Comparison of ENCODE assay signal across 8 cellular contexts in the genomic region with DNA sequence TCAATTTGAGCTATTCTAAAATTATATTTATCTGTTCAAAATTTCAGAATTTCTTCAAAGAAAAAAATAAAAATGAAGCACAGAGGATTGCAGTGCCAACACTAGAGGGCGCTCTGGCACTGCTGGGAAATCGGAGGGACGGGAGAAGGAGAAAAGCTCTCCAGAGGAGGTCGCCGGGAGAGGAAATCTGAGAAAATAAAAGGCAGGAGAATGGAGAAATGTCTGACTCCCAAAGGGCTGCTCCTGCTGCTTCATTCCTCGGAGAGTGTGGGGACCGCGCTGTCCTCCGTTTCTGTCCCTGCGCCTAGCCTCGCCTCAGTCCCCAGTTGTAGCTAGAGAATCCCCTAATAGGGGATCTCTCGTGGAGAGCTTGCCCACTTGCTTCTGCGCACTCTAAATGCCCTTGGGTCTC. TPM values are rescaled to one million over a fixed set of nuclear protein-coding genes. Genes with fewer than 3 reads are reported as not detected.
DNase-seq lines count a peak whose midpoint lies in the region; ATAC-seq, FAIRE-seq and TF ChIP-seq lines count a peak whose summit lies in the region.

No MANE protein-coding gene starts in this region.

- H3K27me3 ChIP-seq in H1 (replicated peaks in 1 of 4; ENCODE audit: control insufficient read depth in 3 of 4, extremely low read depth in 1 of 4, insufficient read depth in 3 of 4, low read length in 3 of 4) (no peaks in the 10 kb centered on the region), mesendoderm (ENCODE audit: insufficient read depth, low read length, poor library complexity) (no peaks in the 10 kb centered on the region)

- H3K36me3 ChIP-seq in H1 (ENCODE audit: control insufficient read depth in 2 of 4, insufficient read depth in 4 of 4, low read length in 3 of 4) (no peaks in the 10 kb centered on the region), mesendoderm (ENCODE audit: control insufficient read depth, insufficient read depth, low read length) (no peaks in the 10 kb centered on the region)

- no peak overlapping the region for H3K23ac ChIP-seq in H1 (ENCODE audit: insufficient read length)
- no peak overlapping the region for H3K23ac ChIP-seq in mesendoderm (ENCODE audit: low read length)

- peak overlapping the region; percentile 95 for H2AFZ ChIP-seq in H1 (ENCODE audit: low read length)

- no peak overlapping the region for H3K4ac ChIP-seq in H1 (replicated peaks; ENCODE audit: insufficient read length, low read depth, low read length)
- H3K4ac ChIP-seq in mesendoderm (ENCODE audit: low read depth, low read length) = no peak overlapping the region

- no peak for TF ChIP-seq EP300 in H1 (IDR thresholded peaks at IDR 0.05; ENCODE audit: borderline replicate concordance in 1 of 2, low read depth in 2 of 2, low read length in 2 of 2)

- TF ChIP-seq CTCF in GM13977 (IDR thresholded peaks at IDR 0.05; ENCODE audit: extremely low read depth, insufficient read depth, missing control alignments) (peak; percentile 84), H1 (IDR thresholded peaks at IDR 0.05; ENCODE audit: control extremely low read depth in 1 of 3, insufficient read depth in 1 of 3, low read depth in 1 of 3, low read length in 3 of 3) (peak; percentile 59 to 92 (median 68))

- H3K79me2 ChIP-seq in H1 (ENCODE audit: control insufficient read depth in 1 of 2, insufficient read depth in 2 of 2, low read length in 2 of 2) (no peaks in the 10 kb centered on the region), mesendoderm (ENCODE audit: control insufficient read depth, insufficient read depth, low read length) (no peaks in the 10 kb centered on the region)

- H3K4me3 ChIP-seq in H1 (ENCODE audit: extremely low read depth in 1 of 4, insufficient read depth in 2 of 4, low read depth in 3 of 4, low read length in 4 of 4) (peak overlapping the region in 1 of 4 experiments; percentile 45; a peak in 4 of 8 replicates), mesendoderm (ENCODE audit: low read length) (no peak overlapping the region)

- H4K8ac ChIP-seq in H1 (ENCODE audit: extremely low read depth, insufficient read depth, low read length) = peak overlapping the region; percentile 45; the same call in 1 of the 2 replicates
- no peak overlapping the region for H4K8ac ChIP-seq in mesendoderm (ENCODE audit: low read depth, low read length)

- H3K14ac ChIP-seq in H1 (ENCODE audit: insufficient read length) = no peak overlapping the region

- H3K23me2 ChIP-seq in H1 (ENCODE audit: low read depth, low read length) = no peaks in the 10 kb centered on the region

- no peak for ATAC-seq in HG03108 (IDR thresholded peaks at IDR 0.05; ENCODE audit: unreplicated experiment)

- no peak overlapping the region for H2BK12ac ChIP-seq in H1 (ENCODE audit: low read depth, low read length)

- no peaks in the 10 kb centered on the region for H3K79me1 ChIP-seq in H1 (ENCODE audit: low read depth, low read length)
- H3K79me1 ChIP-seq in mesendoderm (ENCODE audit: low read length) = no peaks in the 10 kb centered on the region

- WGBS in H1 (ENCODE audit: extremely low coverage in 1 of 2, insufficient coverage in 1 of 2, insufficient read length in 1 of 2, insufficient replicate concordance in 2 of 2, low coverage in 1 of 2, low lambda C conversion rate in 2 of 2, missing lambda C conversion rate in 1 of 2), 2 experiments = 9% methylated on average over 13 of the region's 13 CpGs; no CpG with 5 or more reads in 1 of the 2 experiments
- WGBS in mesendoderm (ENCODE audit: extremely low coverage, insufficient coverage, low lambda C conversion rate) = no CpG with 5 or more reads among the region's 13 CpGs

- POLR2A ChIA-PET in H1 (lab: Charles Lee; ENCODE audit: partially characterized antibody) = interaction anchor here (1.1 kb wide), 1 partner anchor 108 kb away, joined by 3 read pairs; no protein-coding TSS in a partner anchor

- no peak overlapping the region for H2BK15ac ChIP-seq in H1 (ENCODE audit: low read length)
- no peak overlapping the region for H2BK15ac ChIP-seq in mesendoderm (replicated peaks; ENCODE audit: low read depth)

- H2BK20ac ChIP-seq in H1 (ENCODE audit: low read length) = no peak overlapping the region

- peak; percentile 93 to 96 for TF ChIP-seq RAD21 in H1 (IDR thresholded peaks at IDR 0.05 in 1 of 2, conservative IDR thresholded peaks at IDR 0.05 in 1 of 2; ENCODE audit: low read depth in 2 of 2, low read length in 2 of 2)

- peak overlapping the region; percentile 4 to 62; a peak in 3 of 4 replicates for H3K4me2 ChIP-seq in H1 (ENCODE audit: insufficient read depth in 1 of 2, low read depth in 2 of 2, low read length in 2 of 2)
- peak overlapping the region; percentile 84 for H3K4me2 ChIP-seq in mesendoderm (ENCODE audit: low read length)

- H3K9ac ChIP-seq in H1 (replicated peaks in 1 of 4; ENCODE audit: extremely low read depth in 1 of 4, low read depth in 3 of 4, low read length in 3 of 4) = no peak overlapping the region
- H3K9ac ChIP-seq in mesendoderm (ENCODE audit: low read length) = peak overlapping the region; percentile 69

- H2AK5ac ChIP-seq in H1 (ENCODE audit: low read depth, low read length) (no peak overlapping the region), mesendoderm (ENCODE audit: low read length) (no peak overlapping the region)

- no peak overlapping the region; the same call in 1 of the 2 replicates for H3K18ac ChIP-seq in H1 (ENCODE audit: extremely low read depth, low read length)
- no peak overlapping the region for H3K18ac ChIP-seq in mesendoderm (ENCODE audit: low read length)

- H3K4me1 ChIP-seq in H1 (replicated peaks in 1 of 4; ENCODE audit: control insufficient read depth in 3 of 4, insufficient read depth in 4 of 4, low read length in 3 of 4) (peaks cover 3 to 14% (median 6%) of the 10 kb centered on the region in 4 experiments; a peak in 5 of 7 replicates), mesendoderm (ENCODE audit: control insufficient read depth, low read depth, low read length) (no peaks in the 10 kb centered on the region)

- CTCF ChIA-PET in H1 (lab: Charles Lee; ENCODE audit: partially characterized antibody) = interaction anchor here (0.6 to 13.1 kb wide), 65 partner anchors 9 to 854 kb away, joined by 3 to 243 read pairs (median 4); no protein-coding TSS in a partner anchor

- in situ Hi-C loops in ACHN (cut with HindIII; ENCODE audit: low pct_ligation_motif_present, low pct_unique_long_range_greater_than_20kb, low sequenced_read_pairs) (no loop called here), GM13977 (cut with MboI; ENCODE audit: low pct_unique_long_range_greater_than_20kb, low sequenced_read_pairs, unreplicated experiment) (no loop called here)

- H2BK5ac ChIP-seq in H1 (ENCODE audit: low read depth, low read length) (no peak overlapping the region), mesendoderm (ENCODE audit: low read length) (no peak overlapping the region)

- H3K56ac ChIP-seq in H1 (replicated peaks; ENCODE audit: insufficient read length, low read depth, low read length) (no peak overlapping the region), mesendoderm (ENCODE audit: low read length) (peak overlapping the region; percentile 91)

- H4K5ac ChIP-seq in H1 (ENCODE audit: insufficient read length, low read depth, low read length) (no peak overlapping the region), mesendoderm (ENCODE audit: low read length) (no peak overlapping the region)

- TF ChIP-seq POLR2A in H1 (IDR thresholded peaks at IDR 0.05; ENCODE audit: control extremely low read depth in 1 of 2, low read depth in 2 of 2, low read length in 2 of 2) = no peak

- FAIRE-seq in H1 (lab: Jason Lieb, UNC) = peak; percentile 78

- H3K27ac ChIP-seq in H1 (ENCODE audit: low read depth, low read length) = no peak overlapping the region
- H3K27ac ChIP-seq in mesendoderm (ENCODE audit: low read depth, low read length) = no peak overlapping the region

- peak overlapping the region; percentile 79 for H4K91ac ChIP-seq in H1 (replicated peaks; ENCODE audit: insufficient read length, low read length)

- H2BK120ac ChIP-seq in H1 (replicated peaks; ENCODE audit: low read depth, low read length) (peak overlapping the region; percentile 70), mesendoderm (ENCODE audit: low read depth, low read length) (no peak overlapping the region)

- DNase-seq in ACHN (peak; percentile 62), GM13977 (ENCODE audit: low spot score) (peak; percentile 26), NCI-H345 (lab: John Stamatoyannopoulos, UW) (peak; percentile 50), H1 (ENCODE audit: low read depth in 1 of 2, low spot score in 2 of 2) (peak; percentile 31 to 78), mesendoderm (peak; percentile 71)
- peak; percentile 15 to 38 for DNase-seq in activated CD4-positive, alpha-beta T cell treated with anti-CD3 and anti-CD28 coated beads, Interleukin-2, amount 50 U/mL, for 4 hours
- peak; percentile 4 to 6 for DNase-seq in stimulated activated CD8-positive, alpha-beta memory T cell treated with anti-CD3 and anti-CD28 coated beads, Interleukin-15, amount 100 ng/mL, for 48 hours (ENCODE audit: low read depth in 2 of 2)

- H4K20me1 ChIP-seq in H1 (replicated peaks in 1 of 2; ENCODE audit: control insufficient read depth in 1 of 2, insufficient read depth in 2 of 2, low read length in 2 of 2) = no peaks in the 10 kb centered on the region

- H3K9me3 ChIP-seq in H1 (ENCODE audit: insufficient read depth in 2 of 2, low read depth in 1 of 2, low read length in 1 of 2) = no peaks in the 10 kb centered on the region

RNA-seq across cellular contexts. Expression of a gene that starts 40.0 kb away (rescaled TPM):
- total RNA-seq in H1 (2021; fragmentation: NEBNext Ultra II Directional; extraction: Animal tissue kit (Norgen Biotek cat#: 25700)) = 13.7 and 13.9 TPM in 2 replicates
- polyA plus RNA-seq in H1 (2011; rRNA removed) = 5.0 and 6.4 TPM in 2 replicates
- 6.4 TPM for polyA plus RNA-seq in H1 (2011; cell fraction: cytosol; rRNA removed)
- 5.1 TPM for polyA plus RNA-seq in H1 (2011; cell fraction: nucleus; rRNA removed)
- polyA plus RNA-seq in H1 (2012, experiment 1 of 2) = 5.5 to 8.2 TPM (median 7.1 TPM) in 4 replicates
- 4.5 TPM for polyA plus RNA-seq in H1 (2012, experiment 2 of 2)
- 10.8 TPM for polyA plus RNA-seq in H1 (2013, experiment 1 of 2)
- polyA plus RNA-seq in H1 (2013, experiment 2 of 2) = 12.0 TPM
- 14.4 and 15.2 TPM in 2 replicates for polyA minus RNA-seq in H1 (2011; rRNA and poly(A)+ RNA removed)
- 6.8 TPM for polyA minus RNA-seq in H1 (2011; cell fraction: cytosol; rRNA and poly(A)+ RNA removed)
- 11.0 TPM for polyA minus RNA-seq in H1 (2011; cell fraction: nucleus; rRNA and poly(A)+ RNA removed)
- 8.4 TPM for polyA plus RNA-seq in mesendoderm (2013, experiment 1 of 2)
- 8.1 TPM for polyA plus RNA-seq in mesendoderm (2013, experiment 2 of 2)

RNA-seq across cellular contexts. Expression of a gene that starts 44.4 kb away (rescaled TPM):
- total RNA-seq in H1 (2021; fragmentation: NEBNext Ultra II Directional; extraction: Animal tissue kit (Norgen Biotek cat#: 25700)) = 1.1 TPM in 1 of 2 replicates, not detected in the other
- polyA plus RNA-seq in H1 (2011; rRNA removed) = 0.15 and 0.31 TPM in 2 replicates
- 0.26 TPM for polyA plus RNA-seq in H1 (2011; cell fraction: cytosol; rRNA removed)
- polyA plus RNA-seq in H1 (2011; cell fraction: nucleus; rRNA removed) = 0.07 TPM
- 0.46 TPM in 1 of 4 replicates, not detected in the others for polyA plus RNA-seq in H1 (2012, experiment 1 of 2)
- not detected for polyA plus RNA-seq in H1 (2012, experiment 2 of 2)
- not detected for polyA plus RNA-seq in H1 (2013, experiment 1 of 2)
- polyA plus RNA-seq in H1 (2013, experiment 2 of 2) = not detected
- 0.44 and 1.6 TPM in 2 replicates for polyA minus RNA-seq in H1 (2011; rRNA and poly(A)+ RNA removed)
- not detected for polyA minus RNA-seq in H1 (2011; cell fraction: cytosol; rRNA and poly(A)+ RNA removed)
- polyA minus RNA-seq in H1 (2011; cell fraction: nucleus; rRNA and poly(A)+ RNA removed) = 2.8 TPM
- 0.10 TPM for polyA plus RNA-seq in mesendoderm (2013, experiment 1 of 2)
- polyA plus RNA-seq in mesendoderm (2013, experiment 2 of 2) = 0.10 TPM

RNA-seq across cellular contexts. Expression of a gene that starts 44.5 kb away (rescaled TPM):
- not detected in 2 replicates for total RNA-seq in H1 (2021; fragmentation: NEBNext Ultra II Directional; extraction: Animal tissue kit (Norgen Biotek cat#: 25700))
- 0.11 TPM in 1 of 2 replicates, not detected in the other for polyA plus RNA-seq in H1 (2011; rRNA removed)
- polyA plus RNA-seq in H1 (2011; cell fraction: cytosol; rRNA removed) = 0.26 TPM
- polyA plus RNA-seq in H1 (2011; cell fraction: nucleus; rRNA removed) = not detected
- 0.40 to 0.44 TPM in 2 of 4 replicates, not detected in the others for polyA plus RNA-seq in H1 (2012, experiment 1 of 2)
- not detected for polyA plus RNA-seq in H1 (2012, experiment 2 of 2)
- not detected for polyA plus RNA-seq in H1 (2013, experiment 1 of 2)
- polyA plus RNA-seq in H1 (2013, experiment 2 of 2) = not detected
- polyA minus RNA-seq in H1 (2011; rRNA and poly(A)+ RNA removed) = 0.17 TPM in 1 of 2 replicates, not detected in the other
- not detected for polyA minus RNA-seq in H1 (2011; cell fraction: cytosol; rRNA and poly(A)+ RNA removed)
- not detected for polyA minus RNA-seq in H1 (2011; cell fraction: nucleus; rRNA and poly(A)+ RNA removed)
- polyA plus RNA-seq in mesendoderm (2013, experiment 1 of 2) = not detected
- polyA plus RNA-seq in mesendoderm (2013, experiment 2 of 2) = not detected

Comparison
In these comparisons a context has a peak if more than half of its experiments do, and no peak if none do; other contexts are left out.
1. DNase-seq: peak in every context shown above with its lines; median percentile 71 in mesendoderm; 62 in ACHN; 54 in H1; 50 in NCI-H345; 26 in activated CD4-positive, alpha-beta T cell treated with anti-CD3 and anti-CD28 coated beads, Interleukin-2, amount 50 U/mL, for 4 hours; 26 in GM13977; 5 in stimulated activated CD8-positive, alpha-beta memory T cell treated with anti-CD3 and anti-CD28 coated beads, Interleukin-15, amount 100 ng/mL, for 48 hours.